ENCODE assay signal across 1 cellular context in genomic region chr12:31272607-31273225, GRCh38.
TF ChIP-seq lines count a peak whose summit lies in the region.

No MANE protein-coding gene starts in this region.

TF ChIP-seq in GM23338, 12 proteins besides CTCF, POLR2A, EP300 and RAD21:
- TF ChIP-seq ZNF331 (CRISPR knock-in tag; IDR thresholded peaks at IDR 0.05; ENCODE audit: low read depth) (no peak), STAT1 (IDR thresholded peaks at IDR 0.05; ENCODE audit: unreplicated experiment) (no peak), ZNF462 (CRISPR knock-in tag; IDR thresholded peaks at IDR 0.05) (no peak), ETS1 (IDR thresholded peaks at IDR 0.05) (no peak), CREB1 (CRISPR knock-in tag; IDR thresholded peaks at IDR 0.05; ENCODE audit: low read depth) (no peak), REST (IDR thresholded peaks at IDR 0.05; ENCODE audit: unreplicated experiment) (no peak), ZNF114 (CRISPR knock-in tag; IDR thresholded peaks at IDR 0.05) (no peak), EZH2phosphoT487 (IDR thresholded peaks at IDR 0.05; ENCODE audit: unreplicated experiment) (no peak), EZH2 (IDR thresholded peaks at IDR 0.05; ENCODE audit: low read depth, unreplicated experiment) (no peak), POLR2AphosphoS5 (IDR thresholded peaks at IDR 0.05; ENCODE audit: low read depth) (no peak), NANOG (IDR thresholded peaks at IDR 0.05; ENCODE audit: borderline replicate concordance) (no peak), JUNB (IDR thresholded peaks at IDR 0.05; ENCODE audit: unreplicated experiment) (no peak)
